Comparison of ENCODE assay signal across 8 cellular contexts in genomic region chr4:20422398-20422797, GRCh38.
DNase-seq lines count a peak whose midpoint lies in the region; ATAC-seq and TF ChIP-seq lines count a peak whose summit lies in the region.

No MANE protein-coding gene starts in this region.

- no peaks in the 10 kb centered on the region for H3K9me3 ChIP-seq in thyroid gland

- POLR2A ChIA-PET in activated CD4-positive, alpha-beta T cell treated with anti-CD3 and anti-CD28 coated beads for 36 hours (lab: Charles Lee): no interaction called here

- H3K4me1 ChIP-seq in thyroid gland: no peaks in the 10 kb centered on the region

- H3K27ac ChIP-seq in thyroid gland: no peak overlapping the region

- H3K4me3 ChIP-seq in H7 (ENCODE audit: insufficient read depth, low read depth, low read length): no peak overlapping the region
- H3K4me3 ChIP-seq in thyroid gland (replicated peaks in 1 of 3): no peak overlapping the region

- CTCF ChIA-PET in activated CD4-positive, alpha-beta T cell treated with anti-CD3 and anti-CD28 coated beads for 36 hours (lab: Charles Lee): interaction anchor here (1.1 to 1.3 kb wide), 3 partner anchors 11 to 263 kb away, joined by 3 to 7 read pairs (median 3); no protein-coding TSS in a partner anchor

- TF ChIP-seq CTCF in thyroid gland (IDR thresholded peaks at IDR 0.05): peak in 4 of 6 experiments; percentile 6 to 41 (median 40)

- H3K27ac Mint-ChIP-seq in activated CD4-positive, alpha-beta T cell treated with anti-CD3 and anti-CD28 coated beads for 36 hours: no peak overlapping the region

- intact Hi-C loops in activated CD4-positive, alpha-beta T cell treated with anti-CD3 and anti-CD28 coated beads for 36 hours (cut with DNase I, micrococcal nuclease): loop anchor here (1.0 to 10.0 kb wide), 3 partner anchors 122 to 263 kb away; no protein-coding TSS in a partner anchor
- intact Hi-C loops in left colon (cut with DNase I, micrococcal nuclease): loop anchor here in 1 of 2 donors (5.0 to 10.0 kb wide), 2 partner anchors 120 to 262 kb away; no protein-coding TSS in a partner anchor
- intact Hi-C loops in thyroid gland (cut with DNase I): loop anchor here (10.0 kb wide), 2 partner anchors 118 to 262 kb away; no protein-coding TSS in a partner anchor

- in situ Hi-C loops in KBM-7 (cut with MboI; ENCODE audit: low pct_unique_long_range_greater_than_20kb, low sequenced_read_pairs): no loop called here

- no peak overlapping the region for H3K4me3 Mint-ChIP-seq in activated CD4-positive, alpha-beta T cell treated with anti-CD3 and anti-CD28 coated beads for 36 hours

- H3K27me3 ChIP-seq in H7 (ENCODE audit: control insufficient read depth, insufficient read depth, low read length) (no peaks in the 10 kb centered on the region), thyroid gland (no peaks in the 10 kb centered on the region)

- H3K36me3 Mint-ChIP-seq in activated CD4-positive, alpha-beta T cell treated with anti-CD3 and anti-CD28 coated beads for 36 hours (ENCODE audit: low read depth): no peaks in the 10 kb centered on the region

- peaks cover 2% of the 10 kb centered on the region for H3K27me3 Mint-ChIP-seq in activated CD4-positive, alpha-beta T cell treated with anti-CD3 and anti-CD28 coated beads for 36 hours

- H3K9me3 Mint-ChIP-seq in activated CD4-positive, alpha-beta T cell treated with anti-CD3 and anti-CD28 coated beads for 36 hours (ENCODE audit: low read depth): no peaks in the 10 kb centered on the region

- no peak for TF ChIP-seq POLR2A in thyroid gland (IDR thresholded peaks at IDR 0.05)

- DNase-seq in activated CD4-positive, alpha-beta T cell treated with anti-CD3 and anti-CD28 coated beads for 36 hours: peak; percentile 51
- DNase-seq in activated CD4-positive, alpha-beta T cell treated with anti-CD3 and anti-CD28 coated beads for 1 hour: no peak
- DNase-seq in H7 (peak; percentile 19), KBM-7 (peak; percentile 44), RPMI7951 (ENCODE audit: low read depth) (peak; percentile 41), brain pericyte (ENCODE audit: low read depth, low spot score) (peak; percentile 22), left colon (peak; percentile 35 to 45), thyroid gland (peak in 1 of 2 donors; percentile 5)

- H3K36me3 ChIP-seq in H7 (replicated peaks; ENCODE audit: control insufficient read depth, insufficient read depth, low read length) (no peaks in the 10 kb centered on the region), thyroid gland (no peaks in the 10 kb centered on the region)

- 44 to 52% methylated on average over 2 of the region's 2 CpGs for WGBS in thyroid gland, 2 donors

- peak; percentile 59 for ATAC-seq in activated CD4-positive, alpha-beta T cell treated with anti-CD3 and anti-CD28 coated beads for 36 hours
- peak; percentile 90 for ATAC-seq in left colon

- peaks cover 8% of the 10 kb centered on the region for H3K4me1 Mint-ChIP-seq in activated CD4-positive, alpha-beta T cell treated with anti-CD3 and anti-CD28 coated beads for 36 hours
